In the genomic region with DNA sequence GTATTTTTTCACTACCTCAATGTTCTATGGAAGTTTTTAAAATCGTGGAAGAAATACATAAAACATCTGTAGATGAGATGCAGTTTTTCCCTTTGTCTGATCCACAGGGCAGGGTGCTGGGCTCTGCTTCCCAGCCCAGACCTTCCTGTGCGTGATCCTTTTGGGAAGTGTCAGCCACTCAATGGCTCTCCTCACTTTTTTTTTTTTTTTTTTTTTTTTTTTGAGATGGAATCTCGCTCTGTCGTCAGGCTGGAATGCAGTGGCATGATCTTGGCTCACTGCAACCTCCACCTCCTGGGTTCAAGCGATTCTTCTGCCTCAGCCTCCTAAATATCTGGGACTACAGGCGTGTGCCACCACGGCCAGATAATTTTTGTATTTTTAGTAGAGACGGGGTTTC, we compare ENCODE assay signal across 20 cellular contexts. TPM values are rescaled to one million over a fixed set of nuclear protein-coding genes. Genes with fewer than 3 reads are reported as not detected.
DNase-seq lines count a peak whose midpoint lies in the region; ATAC-seq and TF ChIP-seq lines count a peak whose summit lies in the region.
"Had no signal": no experiment of that assay in that cellular context is flagged by ENCODE, and none has a peak within 500 bp of the region (broad histone marks: within the 10 kb centered on the region; RNA-seq: fewer than 3 reads in every experiment).

No MANE protein-coding gene starts in this region.

- H3K36me3 Mint-ChIP-seq in chondrocyte (ENCODE audit: low read depth) = no peaks in the 10 kb centered on the region

- H3K4me2 ChIP-seq in HCT116 (ENCODE audit: low read length) = peak overlapping the region; percentile 32; the same call in 1 of the 2 replicates

- no peaks in the 10 kb centered on the region for H3K9me2 ChIP-seq in HCT116 (ENCODE audit: insufficient read depth)

- H3K9me3 ChIP-seq in HCT116 (ENCODE audit: control insufficient read depth in 1 of 2, insufficient read depth in 1 of 2, low read depth in 1 of 2, low read length in 2 of 2) (no peaks in the 10 kb centered on the region), thoracic aorta (no peaks in the 10 kb centered on the region), heart right ventricle (no peaks in the 10 kb centered on the region)
- H3K9me3 ChIP-seq: Caco-2, HAP-1 had no signal

- 87% methylated on average over 8 of the region's 8 CpGs for WGBS in heart right ventricle, 2 donors

- CTCF ChIA-PET in HCT116 (lab: Charles Lee) = no interaction called here

- no TSS peak for BruUV-seq in HCT116 (replicated peaks; lab: Mats Ljungman, UMichigan)

- no peak overlapping the region for H2AFZ ChIP-seq in HCT116 (ENCODE audit: low read depth, low read length, poor library complexity, severe bottlenecking)

- no peaks in the 10 kb centered on the region for H3K9me3 Mint-ChIP-seq in chondrocyte (ENCODE audit: low read depth)
- H3K9me3 Mint-ChIP-seq: CD4-positive, alpha-beta T cell had no signal

- H3K36me3 ChIP-seq in HCT116 (ENCODE audit: control insufficient read depth in 1 of 2, insufficient read depth in 2 of 2, low read length in 2 of 2) (no peaks in the 10 kb centered on the region), thoracic aorta (no peaks in the 10 kb centered on the region), heart right ventricle (no peaks in the 10 kb centered on the region)
- H3K36me3 ChIP-seq: HAP-1 had no signal

- H4K20me1 ChIP-seq in HCT116 (ENCODE audit: insufficient read depth) = no peaks in the 10 kb centered on the region

- no peak overlapping the region for H3K9ac ChIP-seq in HCT116 (ENCODE audit: low read length)

- intact Hi-C loops in HCT116 (cut with micrococcal nuclease) = no loop called here
- intact Hi-C loops in heart right ventricle (cut with DNase I) = no loop called here

- ATAC-seq in HCT116 (peak; percentile 14; the same call in 1 of the 2 replicates), thoracic aorta (ENCODE audit: insufficient number of reproducible peaks, low FRiP score, low read depth) (no peak), HG02973 (IDR thresholded peaks at IDR 0.05; ENCODE audit: unreplicated experiment) (no peak), heart right ventricle (no peak)

- TF ChIP-seq CTCF in HCT116 (IDR thresholded peaks at IDR 0.05 in 2 of 3, conservative IDR thresholded peaks at IDR 0.05 in 1 of 3; ENCODE audit: borderline replicate concordance in 1 of 3, insufficient read depth in 1 of 3, low read depth in 2 of 3, low read length in 2 of 3) (no peak), chondrocyte (IDR thresholded peaks at IDR 0.05) (no peak), thoracic aorta (IDR thresholded peaks at IDR 0.05) (no peak), heart right ventricle (IDR thresholded peaks at IDR 0.05) (no peak)

- peak overlapping the region; percentile 93 for H3K27ac Mint-ChIP-seq in chondrocyte (ENCODE audit: unreplicated experiment)
- H3K27ac Mint-ChIP-seq: CD4-positive, alpha-beta T cell had no signal

- no peaks in the 10 kb centered on the region for H3K79me2 ChIP-seq in HCT116 (ENCODE audit: insufficient read depth, low read length)

- H3K27me3 ChIP-seq in HCT116 (ENCODE audit: insufficient read depth, low read length) (no peaks in the 10 kb centered on the region), thoracic aorta (replicated peaks; ENCODE audit: insufficient read depth) (no peaks in the 10 kb centered on the region), heart right ventricle (peaks cover 0 to 3% (median 0%) of the 10 kb centered on the region in 7 donors)

- no peak for TF ChIP-seq RAD21 in HCT116 (IDR thresholded peaks at IDR 0.05; ENCODE audit: low read depth)

- H3K4me1 ChIP-seq in HCT116 (ENCODE audit: control insufficient read depth in 1 of 2, insufficient read depth in 2 of 2, low read length in 2 of 2) (peaks cover 2 to 18% of the 10 kb centered on the region in 2 experiments; a peak in 3 of 4 replicates), thoracic aorta (ENCODE audit: control insufficient read depth in 1 of 2, low read depth in 2 of 2) (peaks cover 11 to 45% of the 10 kb centered on the region in 2 donors), heart right ventricle (peaks cover 0 to 16% (median 11%) of the 10 kb centered on the region in 9 donors)

- POLR2A ChIA-PET in HCT116 (lab: Charles Lee) = no interaction called here

- no peak overlapping the region for H3K4me3 Mint-ChIP-seq in chondrocyte (ENCODE audit: unreplicated experiment)
- H3K4me3 Mint-ChIP-seq: CD4-positive, alpha-beta T cell had no signal

- H3K27ac ChIP-seq in HCT116 (ENCODE audit: low read depth, low read length) = no peak overlapping the region
- H3K27ac ChIP-seq in thoracic aorta = peak overlapping the region; percentile 81 to 87
- no peak overlapping the region for H3K27ac ChIP-seq in heart right ventricle
- H3K27ac ChIP-seq: SK-N-MC had no signal

- peak; percentile 36 for DNase-seq in EL
- no peak for DNase-seq in HCT116 (ENCODE audit: low read depth, low spot score)
- no peak for DNase-seq in chondrocyte (ENCODE audit: low spot score)
- no peak for DNase-seq in thoracic aorta (ENCODE audit: low spot score)
- DNase-seq in epidermal melanocyte (ENCODE audit: insufficient read length, low spot score) = no peak
- DNase-seq in cerebellar nuclear complex (lab: John Stamatoyannopoulos, UW) = no peak
- no peak for DNase-seq in heart right ventricle
- DNase-seq: Caco-2; CD4-positive, alpha-beta T cell; Kasumi-1; NCI-H1092 treated with DMSO at 0.1 percent for 48 hours; NCI-H146; NCI-H510A; NCI-H82; OCI-M1; SHP77; T-helper 1 cell had no signal

- RAD21 ChIA-PET in HCT116 (lab: Charles Lee; ENCODE audit: low non-redundant PET in 1 of 2, low total read pairs in 2 of 2, uncharacterized antibody in 2 of 2, unreplicated experiment in 2 of 2) = no interaction called here

- H3K27me3 Mint-ChIP-seq in chondrocyte (ENCODE audit: low read depth) = no peaks in the 10 kb centered on the region

- TF ChIP-seq POLR2A in HCT116 (IDR thresholded peaks at IDR 0.05; ENCODE audit: borderline replicate concordance, extremely low read depth, insufficient read depth, insufficient read length) = no peak

- peaks cover 30% of the 10 kb centered on the region for H3K4me1 Mint-ChIP-seq in chondrocyte (ENCODE audit: low read depth)

- H3K4me3 ChIP-seq in HCT116 (replicated peaks in 1 of 2; ENCODE audit: low read depth in 1 of 2, low read length in 2 of 2) (no peak overlapping the region), thoracic aorta (no peak overlapping the region), heart right ventricle (no peak overlapping the region)
- H3K4me3 ChIP-seq: HAP-1, SK-N-MC had no signal

TF ChIP-seq in HCT116, 20 proteins besides CTCF, POLR2A, EP300 and RAD21:
- no peak for TF ChIP-seq CEBPB (IDR thresholded peaks at IDR 0.05; ENCODE audit: low read depth)
- no peak for TF ChIP-seq EGR1 (IDR thresholded peaks at IDR 0.05; ENCODE audit: low read depth)
- TF ChIP-seq SIN3A (IDR thresholded peaks at IDR 0.05; ENCODE audit: low read depth) = no peak
- no peak for TF ChIP-seq TCF7L2 (IDR thresholded peaks at IDR 0.05; ENCODE audit: borderline replicate concordance, extremely low read depth, insufficient read depth, insufficient read length)
- TF ChIP-seq EZH2phosphoT487 (IDR thresholded peaks at IDR 0.05; ENCODE audit: borderline replicate concordance) = no peak
- no peak for TF ChIP-seq ZNF274 (IDR thresholded peaks at IDR 0.05; ENCODE audit: low read depth, low read length)
- no peak for TF ChIP-seq ELF1 (IDR thresholded peaks at IDR 0.05; ENCODE audit: borderline replicate concordance, low read depth)
- no peak for TF ChIP-seq EZH2 (IDR thresholded peaks at IDR 0.05)
- no peak for TF ChIP-seq SP1 (IDR thresholded peaks at IDR 0.05; ENCODE audit: low read depth)
- TF ChIP-seq JUND (IDR thresholded peaks at IDR 0.05) = no peak
- no peak for TF ChIP-seq POLR2AphosphoS5 (IDR thresholded peaks at IDR 0.05; ENCODE audit: low read depth, low read length)
- TF ChIP-seq, protein P1, sequence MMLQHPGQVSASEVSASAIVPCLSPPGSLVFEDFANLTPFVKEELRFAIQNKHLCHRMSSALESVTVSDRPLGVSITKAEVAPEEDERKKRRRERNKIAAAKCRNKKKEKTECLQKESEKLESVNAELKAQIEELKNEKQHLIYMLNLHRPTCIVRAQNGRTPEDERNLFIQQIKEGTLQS (IDR thresholded peaks at IDR 0.05) = no peak

RNA-seq across cellular contexts. Expression of a gene that starts 32.8 kb away (rescaled TPM):
- total RNA-seq in HCT116 (2021; ENCODE audit: unreplicated experiment) (16.6 TPM), chondrocyte (13.2 to 14.7 TPM (median 14.2 TPM) in 3 replicates), thoracic aorta (10 to 100 TPM; 19.4 to 29.4 TPM), heart right ventricle (1 to 10 TPM; 1.7 to 3.9 (median 2.1) TPM)
- polyA plus RNA-seq in HCT116 (2012) = 7.8 and 8.3 TPM in 2 replicates
- polyA plus RNA-seq in heart right ventricle = 1 to 10 TPM; 1.1 to 1.2 TPM

RNA-seq across cellular contexts. Expression of a gene that starts 33.2 kb away (rescaled TPM):
- 113 TPM for total RNA-seq in HCT116 (2021; ENCODE audit: unreplicated experiment)
- polyA plus RNA-seq in HCT116 (2012) = 76.0 and 78.6 TPM in 2 replicates
- total RNA-seq in chondrocyte = 80.9 to 90.9 TPM (median 86.1 TPM) in 3 replicates
- 100 to 1,000 TPM in 1 of 2 donors, 10 to 100 TPM in 1; 80.0 to 106 TPM for total RNA-seq in thoracic aorta
- total RNA-seq in heart right ventricle = 10 to 100 TPM; 39.8 to 61.0 (median 53.0) TPM
- polyA plus RNA-seq in heart right ventricle = 10 to 100 TPM; 20.9 to 21.6 TPM

Comparison
In these comparisons a context has a peak if more than half of its experiments do, and no peak if none do; other contexts are left out.
1. H3K27ac ChIP-seq: peak in thoracic aorta (2 of 2); none in HCT116 (single experiment) and heart right ventricle (0 of 10).